Comparison of ENCODE assay signal across 10 cellular contexts in genomic region chr7:39754326-39755120, GRCh38.
DNase-seq lines count a peak whose midpoint lies in the region; ATAC-seq and TF ChIP-seq lines count a peak whose summit lies in the region.
"Had no signal": no experiment of that assay in that cellular context is flagged by ENCODE, and none has a peak within 500 bp of the region (broad histone marks: within the 10 kb centered on the region; RNA-seq: fewer than 3 reads in every experiment).

No MANE protein-coding gene starts in this region.

- CTCF ChIA-PET in MCF 10A (lab: Yijun Ruan, JAX) = interaction anchor here (0.6 to 15.7 kb wide), 4 partner anchors 8 to 188 kb away, joined by 3 to 365 read pairs (median 6); no protein-coding TSS in a partner anchor

- H3K9me3 ChIP-seq in breast epithelium = no peaks in the 10 kb centered on the region
- H3K9me3 ChIP-seq in adipocyte (ENCODE audit: control insufficient read depth, low read length) = no peaks in the 10 kb centered on the region
- H3K9me3 ChIP-seq in upper lobe of right lung = no peaks in the 10 kb centered on the region

- TF ChIP-seq CTCF in breast epithelium (IDR thresholded peaks at IDR 0.05) (no peak), MCF 10A (IDR thresholded peaks at IDR 0.05; ENCODE audit: unreplicated experiment) (no peak), upper lobe of right lung (IDR thresholded peaks at IDR 0.05) (no peak)

- H3K4me1 ChIP-seq in breast epithelium = peaks cover 0 to 5% of the 10 kb centered on the region in 2 donors
- H3K4me1 ChIP-seq in adipocyte (ENCODE audit: control insufficient read depth, insufficient read depth, low read length) = peaks cover 13% of the 10 kb centered on the region
- H3K4me1 ChIP-seq in upper lobe of right lung = no peaks in the 10 kb centered on the region

- intact Hi-C loops in breast epithelium (cut with DNase I; ENCODE audit: low total_unique reads) = no loop called here
- intact Hi-C loops in MCF 10A (cut with micrococcal nuclease) = no loop called here
- intact Hi-C loops in upper lobe of right lung (cut with DNase I) = no loop called here

- DNase-seq in breast epithelium (ENCODE audit: low spot score in 2 of 2) (no peak), MCF 10A (ENCODE audit: unreplicated experiment) (no peak), adipocyte (ENCODE audit: low read depth) (peak; percentile 67), islet precursor cell (peak; percentile 79), upper lobe of right lung (peak; percentile 68), dermis blood vessel endothelial cell (no peak), HT-29 (ENCODE audit: low spot score) (no peak)
- DNase-seq: activated CD4-positive, alpha-beta T cell treated with anti-CD3 and anti-CD28 coated beads for 48 hours had no signal

- H3K27ac ChIP-seq in breast epithelium = peak overlapping the region; percentile 58 to 80
- peak overlapping the region; percentile 58 for H3K27ac ChIP-seq in upper lobe of right lung
- H3K27ac ChIP-seq: BLaER1 treated with 17β-estradiol and CSF1 and Interleukin-3, amounts not matched to agents 10 nM and 100 nM had no signal

- ATAC-seq in upper lobe of right lung = peak; percentile 67
- no peak for ATAC-seq in GM21723 (IDR thresholded peaks at IDR 0.05; ENCODE audit: unreplicated experiment)

- POLR2A ChIA-PET in MCF 10A (lab: Yijun Ruan, JAX) = interaction anchor here (0.7 kb wide), 1 partner anchor 536 kb away, joined by 3 read pairs; no protein-coding TSS in a partner anchor

- H3K36me3 Mint-ChIP-seq in MCF 10A (ENCODE audit: insufficient read depth, unreplicated experiment) = no peaks in the 10 kb centered on the region

- H3K36me3 ChIP-seq in breast epithelium = no peaks in the 10 kb centered on the region
- H3K36me3 ChIP-seq in adipocyte (ENCODE audit: control insufficient read depth, insufficient read depth, low read length, severe bottlenecking) = no peaks in the 10 kb centered on the region
- H3K36me3 ChIP-seq in upper lobe of right lung = no peaks in the 10 kb centered on the region

- no peak overlapping the region for H3K27ac Mint-ChIP-seq in MCF 10A (ENCODE audit: low read depth, unreplicated experiment)

- no peaks in the 10 kb centered on the region for H3K9me3 Mint-ChIP-seq in MCF 10A (ENCODE audit: unreplicated experiment)

- peaks cover 13% of the 10 kb centered on the region for H3K4me1 Mint-ChIP-seq in MCF 10A (ENCODE audit: insufficient read depth, unreplicated experiment)

- BruUV-seq in MCF 10A (replicated peaks; lab: Mats Ljungman, UMichigan) = no TSS peak

- TF ChIP-seq POLR2A in breast epithelium (IDR thresholded peaks at IDR 0.05) = no peak

- H3K9ac ChIP-seq in adipocyte (ENCODE audit: low read length) = peak overlapping the region; percentile 57

- no peaks in the 10 kb centered on the region for H3K27me3 Mint-ChIP-seq in MCF 10A (ENCODE audit: insufficient read depth, unreplicated experiment)

- H3K27me3 ChIP-seq in breast epithelium (no peaks in the 10 kb centered on the region), adipocyte (replicated peaks; ENCODE audit: control insufficient read depth, insufficient read depth, low read length) (no peaks in the 10 kb centered on the region), upper lobe of right lung (no peaks in the 10 kb centered on the region)
- H3K27me3 ChIP-seq: BLaER1 treated with 17β-estradiol and CSF1 and Interleukin-3, amounts not matched to agents 10 nM and 100 nM had no signal

- no peak overlapping the region for H3K4me3 Mint-ChIP-seq in MCF 10A (ENCODE audit: unreplicated experiment)

- H3K4me3 ChIP-seq in breast epithelium (peak overlapping the region in 2 of 3 donors; percentile 36 to 54), adipocyte (ENCODE audit: low read length) (peak overlapping the region; percentile 11), upper lobe of right lung (peak overlapping the region; percentile 25)
- H3K4me3 ChIP-seq: BLaER1 treated with 17β-estradiol and CSF1 and Interleukin-3, amounts not matched to agents 10 nM and 100 nM had no signal

Comparison
In these comparisons a context has a peak if more than half of its experiments do, and no peak if none do; other contexts are left out.
1. DNase-seq: peak in adipocyte (single experiment), islet precursor cell (single experiment) and upper lobe of right lung (single experiment); none in breast epithelium (0 of 2), MCF 10A (single experiment), dermis blood vessel endothelial cell (single experiment) and HT-29 (single experiment).
2. Peak in every context shown above with its lines, with median percentiles within 50 percentile points of each other: H3K4me3 ChIP-seq.